In the genomic region with DNA sequence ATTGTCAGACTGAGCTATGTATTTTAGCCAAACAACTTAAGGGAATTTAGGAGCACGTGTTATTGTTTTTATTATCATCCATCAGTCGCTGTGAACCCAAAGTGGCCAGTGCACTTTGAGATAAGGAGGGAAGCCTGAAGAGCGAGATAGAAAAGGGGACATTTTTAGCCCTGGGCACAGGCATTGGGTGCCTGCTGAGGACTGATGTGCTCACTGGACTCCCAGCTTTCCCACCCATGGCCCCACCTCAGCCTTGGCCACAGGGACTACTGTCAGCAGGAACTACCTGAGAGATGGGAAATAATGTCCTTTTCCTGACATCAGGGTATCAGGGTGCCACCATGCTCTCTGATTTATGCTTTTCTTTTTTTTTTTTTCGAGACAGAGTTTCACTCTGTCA, we compare ENCODE assay signal across 19 cellular contexts. TPM values are rescaled to one million over a fixed set of nuclear protein-coding genes. Genes with fewer than 3 reads are reported as not detected.
DNase-seq lines count a peak whose midpoint lies in the region; ATAC-seq, FAIRE-seq and TF ChIP-seq lines count a peak whose summit lies in the region.
"Had no signal": no experiment of that assay in that cellular context is flagged by ENCODE, and none has a peak within 500 bp of the region (broad histone marks: within the 10 kb centered on the region; RNA-seq: fewer than 3 reads in every experiment).

No MANE protein-coding gene starts in this region.

- TF ChIP-seq CTCF in K562 (IDR thresholded peaks at IDR 0.05 in 2 of 3, conservative IDR thresholded peaks at IDR 0.05 in 1 of 3; ENCODE audit: insufficient read depth in 2 of 3, low read depth in 1 of 3, low read length in 3 of 3) (no peak), right atrium auricular region (IDR thresholded peaks at IDR 0.05) (no peak), smooth muscle cell (IDR thresholded peaks at IDR 0.05; ENCODE audit: borderline replicate concordance, insufficient read depth, poor library complexity, severe bottlenecking) (no peak), glutamatergic neuron (IDR thresholded peaks at IDR 0.05; ENCODE audit: partially characterized antibody, unreplicated experiment) (no peak), PC-9 (conservative IDR thresholded peaks at IDR 0.05) (no peak)

- H3K36me3 ChIP-seq in K562 (ENCODE audit: control insufficient read depth, insufficient read depth, low read length) (no peaks in the 10 kb centered on the region), right atrium auricular region (peaks cover 16% of the 10 kb centered on the region), smooth muscle cell (ENCODE audit: low read depth) (no peaks in the 10 kb centered on the region), PC-9 (ENCODE audit: low read depth) (no peaks in the 10 kb centered on the region)

- TF ChIP-seq POLR2A in K562 (conservative IDR thresholded peaks at IDR 0.05), result no peak

- in situ Hi-C loops in K562 (cut with MboI), result no loop called here

- H3K4me2 ChIP-seq in K562 (ENCODE audit: insufficient read depth, low read length) (peak overlapping the region; percentile 10; the same call in 1 of the 2 replicates), smooth muscle cell (peak overlapping the region; percentile 90), PC-9 (no peak overlapping the region)

- H3K4me1 ChIP-seq in K562 (replicated peaks in 1 of 2; ENCODE audit: control insufficient read depth in 2 of 2, insufficient read depth in 2 of 2, low read length in 2 of 2) (peaks cover 15 to 49% of the 10 kb centered on the region in 2 experiments; a peak in 4 of 5 replicates), right atrium auricular region (peaks cover 0 to 83% of the 10 kb centered on the region in 2 donors), smooth muscle cell (ENCODE audit: low read depth) (peaks cover 37% of the 10 kb centered on the region), PC-9 (replicated peaks; ENCODE audit: insufficient read depth) (peaks cover 17% of the 10 kb centered on the region)

- TF ChIP-seq RAD21 in K562 (CRISPR knock-in tag; conservative IDR thresholded peaks at IDR 0.05 in 1 of 2, IDR thresholded peaks at IDR 0.05 in 1 of 2), result no peak

- intact Hi-C loops in K562 (cut with micrococcal nuclease) (no loop called here), PC-9 (cut with micrococcal nuclease; ENCODE audit: unreplicated experiment) (no loop called here)

- peaks cover 12% of the 10 kb centered on the region for H3K27me3 Mint-ChIP-seq in glutamatergic neuron (ENCODE audit: unreplicated experiment)

- H3K9me1 ChIP-seq in K562 (ENCODE audit: control insufficient read depth, insufficient read depth, low read length), result no peaks in the 10 kb centered on the region

- H3K4me3 ChIP-seq in K562, result no peak overlapping the region
- no peak overlapping the region for H3K4me3 ChIP-seq in right atrium auricular region
- peak overlapping the region; percentile 86 for H3K4me3 ChIP-seq in smooth muscle cell
- no peak overlapping the region for H3K4me3 ChIP-seq in PC-9
- H3K4me3 ChIP-seq: psoas muscle, testis had no signal

- no peaks in the 10 kb centered on the region for H3K36me3 Mint-ChIP-seq in glutamatergic neuron (ENCODE audit: unreplicated experiment)

- DNase-seq in HEK293T (ENCODE audit: extremely low spot score), result no peak
- peak in 2 of 4 experiments; percentile 56 to 58 for DNase-seq in K562 (ENCODE audit: extremely low read depth in 1 of 4, low spot score in 3 of 4)
- no peak for DNase-seq in right atrium auricular region (ENCODE audit: low spot score)
- DNase-seq in smooth muscle cell (lab: John Stamatoyannopoulos, UW; ENCODE audit: unreplicated experiment), result no peak
- no peak for DNase-seq in glutamatergic neuron
- DNase-seq in activated naive CD4-positive, alpha-beta T cell treated with Interleukin-2 at 50 U/mL for 16 hours, result no peak
- DNase-seq in PC-9, result no peak
- DNase-seq: activated CD4-positive, alpha-beta T cell treated with anti-CD3 and anti-CD28 coated beads for 1 hour; activated naive CD4-positive, alpha-beta T cell treated with anti-CD3 and anti-CD28 coated beads, Interleukin-2, amount 50 U/mL, for 16 hours; brain microvascular endothelial cell; Caco-2; effector CD4-positive, alpha-beta T cell; foreskin melanocyte; NCI-H446 treated with DMSO at 0.1 percent for 48 hours; SW 1271; testis had no signal

- H3K27ac Mint-ChIP-seq in glutamatergic neuron (ENCODE audit: unreplicated experiment), result no peak overlapping the region

- TF ChIP-seq EP300 in K562 (IDR thresholded peaks at IDR 0.05; ENCODE audit: low read length), result 0 out of 2 replicates have a peak, but pooled peaks have one; percentile 44

- H3K27me3 ChIP-seq in K562 (ENCODE audit: control insufficient read depth in 2 of 2, insufficient read depth in 2 of 2, low read length in 2 of 2) (peaks cover 30 to 73% of the 10 kb centered on the region in 2 experiments; a peak in 4 of 5 replicates), right atrium auricular region (no peaks in the 10 kb centered on the region), smooth muscle cell (ENCODE audit: low read depth) (no peaks in the 10 kb centered on the region), PC-9 (ENCODE audit: insufficient read depth, low read depth) (no peaks in the 10 kb centered on the region)
- H3K27me3 ChIP-seq: brain microvascular endothelial cell, testis had no signal

- H2AFZ ChIP-seq in K562 (ENCODE audit: low read depth, low read length), result no peak overlapping the region
- no peak overlapping the region for H2AFZ ChIP-seq in smooth muscle cell (ENCODE audit: low read depth)
- H2AFZ ChIP-seq in PC-9, result no peak overlapping the region

- no peak overlapping the region for H3K4me3 Mint-ChIP-seq in glutamatergic neuron (ENCODE audit: unreplicated experiment)

- FAIRE-seq in K562 (lab: Jason Lieb, UNC), result peak; percentile 64

- 1% methylated on average over 4 of the region's 4 CpGs for WGBS in K562 (ENCODE audit: insufficient coverage, low coverage, missing lambda C conversion rate)
- WGBS in smooth muscle cell (ENCODE audit: low lambda C conversion rate), result 66% methylated on average over 4 of the region's 4 CpGs

- H3F3A ChIP-seq in smooth muscle cell (ENCODE audit: low read depth), result peaks cover 15% of the 10 kb centered on the region
- peaks cover 11% of the 10 kb centered on the region; the same call in 1 of the 2 replicates for H3F3A ChIP-seq in PC-9 (ENCODE audit: insufficient read depth, low read depth)

- H3K79me2 ChIP-seq in K562 (ENCODE audit: control insufficient read depth, insufficient read depth, low read length), result no peaks in the 10 kb centered on the region
- H3K79me2 ChIP-seq in smooth muscle cell (ENCODE audit: low read depth), result peaks cover 58% of the 10 kb centered on the region
- H3K79me2 ChIP-seq in PC-9 (ENCODE audit: low read depth), result peaks cover 13% of the 10 kb centered on the region

- no TSS peak for BruUV-seq in K562 (replicated peaks; lab: Mats Ljungman, UMichigan)
- no TSS peak for BruUV-seq in PC-9 (replicated peaks; lab: Mats Ljungman, UMichigan)

- ATAC-seq in K562 (peak; percentile 26), GM18873 (IDR thresholded peaks at IDR 0.05; ENCODE audit: low FRiP score, unreplicated experiment) (no peak)
- ATAC-seq: psoas muscle had no signal

- no peaks in the 10 kb centered on the region for H3K9me2 ChIP-seq in PC-9 (ENCODE audit: insufficient read depth)

- H3K9me3 Mint-ChIP-seq in glutamatergic neuron (ENCODE audit: unreplicated experiment), result peaks cover 8% of the 10 kb centered on the region

- H3K9me3 ChIP-seq in K562 (replicated peaks; ENCODE audit: control insufficient read depth, insufficient read depth, low read depth, low read length), result no peaks in the 10 kb centered on the region
- no peaks in the 10 kb centered on the region for H3K9me3 ChIP-seq in right atrium auricular region
- no peaks in the 10 kb centered on the region for H3K9me3 ChIP-seq in smooth muscle cell (replicated peaks; ENCODE audit: low read depth)
- H3K9me3 ChIP-seq in PC-9 (ENCODE audit: insufficient read depth, low read depth), result no peaks in the 10 kb centered on the region
- H3K9me3 ChIP-seq: Caco-2, psoas muscle, testis had no signal

- CTCF ChIA-PET in HEK293T (lab: Yijun Ruan, JAX), result interaction anchor here (0.6 kb wide), 1 partner anchor 215 kb away, joined by 3 read pairs; no protein-coding TSS in a partner anchor
- CTCF ChIA-PET in K562 (lab: Yijun Ruan, JAX; ENCODE audit: low intra/inter-chr PET ratio), result no interaction called here
- CTCF ChIA-PET in PC-9 (lab: Charles Lee), result no interaction called here

- H3K27ac ChIP-seq in K562 (ENCODE audit: extremely low read depth, low read depth, low read length) (no peak overlapping the region), right atrium auricular region (peak overlapping the region; percentile 86 to 91), smooth muscle cell (ENCODE audit: low read depth) (peak overlapping the region; percentile 66), PC-9 (no peak overlapping the region)
- H3K27ac ChIP-seq: psoas muscle had no signal

- H3K4me1 Mint-ChIP-seq in glutamatergic neuron (ENCODE audit: low read depth, unreplicated experiment), result peaks cover 24% of the 10 kb centered on the region

- H4K20me1 ChIP-seq in K562 (replicated peaks; ENCODE audit: control insufficient read depth, insufficient read depth, low read length), result peaks cover 12% of the 10 kb centered on the region
- H4K20me1 ChIP-seq in smooth muscle cell (ENCODE audit: low read depth), result peaks cover 64% of the 10 kb centered on the region
- no peaks in the 10 kb centered on the region for H4K20me1 ChIP-seq in PC-9 (ENCODE audit: insufficient read depth)

- H3K9ac ChIP-seq in K562 (ENCODE audit: insufficient read depth in 1 of 2, low read depth in 2 of 2, low read length in 2 of 2) (peak overlapping the region in 1 of 2 experiments; percentile 2; a peak in 1 of 4 replicates), smooth muscle cell (ENCODE audit: low read depth) (no peak overlapping the region)

- POLR2A ChIA-PET in HEK293T (lab: Yijun Ruan, JAX) (no interaction called here), K562 (lab: Yijun Ruan, JAX) (interaction anchor here (1.6 kb wide), 1 partner anchor 13 kb away, joined by 5 read pairs; no protein-coding TSS in a partner anchor), PC-9 (lab: Charles Lee; ENCODE audit: unreplicated experiment) (interaction anchor here (0.6 to 0.7 kb wide), 2 partner anchors 18 to 165 kb away, joined by 5 to 8 read pairs; no protein-coding TSS in a partner anchor)

RNA-seq across cellular contexts. Expression of a gene that starts 3.1 kb away (rescaled TPM):
- 0.16 TPM in 1 of 2 replicates, not detected in the other for total RNA-seq in K562 (2011; cell fraction: chromatin; rRNA removed; ENCODE audit: low replicate concordance)
- total RNA-seq in K562 (2011; cell fraction: nucleolus; rRNA removed), result 0.50 TPM in 1 of 2 replicates, not detected in the other
- 0.31 TPM in 1 of 2 replicates, not detected in the other for total RNA-seq in K562 (2011; cell fraction: nucleoplasm; rRNA removed)
- total RNA-seq in K562 (2014; rRNA removed), result 0.04 TPM in 1 of 2 replicates, not detected in the other
- total RNA-seq in K562 (2014; rRNA removed; fragmentation: Illumina TruSeq; extraction: Trizol), result not detected in 2 replicates
- not detected in 2 replicates for total RNA-seq in K562 (2015; rRNA removed; fragmentation: Illumina TruSeq; extraction: Trizol)
- total RNA-seq in K562 (2021), result 0.18 and 0.24 TPM in 2 replicates
- 0.14 and 0.43 TPM in 2 replicates for polyA plus RNA-seq in K562 (2011; rRNA removed)
- polyA plus RNA-seq in K562 (2011; cell fraction: cytosol; rRNA removed), result 0.09 and 0.63 TPM in 2 replicates
- polyA plus RNA-seq in K562 (2011; cell fraction: nucleus; rRNA removed), result 0.10 and 0.20 TPM in 2 replicates
- polyA plus RNA-seq in K562 (2012), result 0.04 and 0.48 TPM in 2 replicates
- not detected in 2 replicates for polyA plus RNA-seq in K562 (2014; fragmentation: Illumina TruSeq; extraction: Trizol)
- not detected for polyA plus RNA-seq in K562 (2014; fragmentation: Nextera tagmentation; extraction: Ambion mirVana)
- polyA plus RNA-seq in K562 (2014; rRNA removed), result not detected in 2 replicates
- polyA minus RNA-seq in K562 (2011; rRNA and poly(A)+ RNA removed), result 0.11 and 0.27 TPM in 2 replicates
- polyA minus RNA-seq in K562 (2011; cell fraction: cytosol; rRNA and poly(A)+ RNA removed), result not detected in 2 replicates
- polyA minus RNA-seq in K562 (2011; cell fraction: nucleus; rRNA and poly(A)+ RNA removed), result 0.56 TPM in 1 of 2 replicates, not detected in the other
- total RNA-seq in right atrium auricular region, result 100 to 1,000 TPM in 1 of 2 donors, 10 to 100 TPM in 1; 66.6 to 124 TPM
- 31.1 and 36.7 TPM in 2 replicates for total RNA-seq in smooth muscle cell
- polyA plus RNA-seq in smooth muscle cell, result 50.8 and 72.9 TPM in 2 replicates
- total RNA-seq in glutamatergic neuron (ENCODE audit: unreplicated experiment), result 29.9 TPM
- total RNA-seq in PC-9 (2021), result 57.2 and 114 TPM in 2 replicates

RNA-seq across cellular contexts. Expression of a gene that starts 19.4 kb away (rescaled TPM):
- not detected in 2 replicates for total RNA-seq in K562 (2011; cell fraction: chromatin; rRNA removed; ENCODE audit: low replicate concordance)
- total RNA-seq in K562 (2011; cell fraction: nucleolus; rRNA removed), result not detected in 2 replicates
- total RNA-seq in K562 (2011; cell fraction: nucleoplasm; rRNA removed), result not detected in 2 replicates
- total RNA-seq in K562 (2014; rRNA removed), result not detected in 2 replicates
- total RNA-seq in K562 (2014; rRNA removed; fragmentation: Illumina TruSeq; extraction: Trizol), result not detected in 2 replicates
- total RNA-seq in K562 (2015; rRNA removed; fragmentation: Illumina TruSeq; extraction: Trizol), result not detected in 2 replicates
- total RNA-seq in K562 (2021), result not detected in 2 replicates
- polyA plus RNA-seq in K562 (2011; rRNA removed), result not detected in 2 replicates
- polyA plus RNA-seq in K562 (2011; cell fraction: cytosol; rRNA removed), result not detected in 2 replicates
- not detected in 2 replicates for polyA plus RNA-seq in K562 (2011; cell fraction: nucleus; rRNA removed)
- not detected in 2 replicates for polyA plus RNA-seq in K562 (2012)
- polyA plus RNA-seq in K562 (2014; fragmentation: Illumina TruSeq; extraction: Trizol), result not detected in 2 replicates
- not detected for polyA plus RNA-seq in K562 (2014; fragmentation: Nextera tagmentation; extraction: Ambion mirVana)
- polyA plus RNA-seq in K562 (2014; rRNA removed), result not detected in 2 replicates
- not detected in 2 replicates for polyA minus RNA-seq in K562 (2011; rRNA and poly(A)+ RNA removed)
- polyA minus RNA-seq in K562 (2011; cell fraction: cytosol; rRNA and poly(A)+ RNA removed), result not detected in 2 replicates
- polyA minus RNA-seq in K562 (2011; cell fraction: nucleus; rRNA and poly(A)+ RNA removed), result not detected in 2 replicates
- not detected for total RNA-seq in right atrium auricular region
- not detected in 2 replicates for total RNA-seq in smooth muscle cell
- not detected in 2 replicates for polyA plus RNA-seq in smooth muscle cell
- not detected for total RNA-seq in glutamatergic neuron (ENCODE audit: unreplicated experiment)
- total RNA-seq in PC-9 (2021), result not detected in 2 replicates
- total RNA-seq: G401, psoas muscle, testis had no signal
- polyA plus RNA-seq: psoas muscle had no signal

RNA-seq across cellular contexts. Expression of a gene that starts 25.7 kb away (rescaled TPM):
- 0.86 and 1.9 TPM in 2 replicates for total RNA-seq in K562 (2011; cell fraction: chromatin; rRNA removed; ENCODE audit: low replicate concordance)
- total RNA-seq in K562 (2011; cell fraction: nucleolus; rRNA removed), result 1.1 and 1.8 TPM in 2 replicates
- total RNA-seq in K562 (2011; cell fraction: nucleoplasm; rRNA removed), result 1.1 and 1.6 TPM in 2 replicates
- total RNA-seq in K562 (2014; rRNA removed) (0.41 and 0.78 TPM in 2 replicates), K562 (2014; rRNA removed; fragmentation: Illumina TruSeq; extraction: Trizol) (0.06 and 0.11 TPM in 2 replicates), K562 (2015; rRNA removed; fragmentation: Illumina TruSeq; extraction: Trizol) (0.26 and 0.43 TPM in 2 replicates), K562 (2021) (0.13 and 0.16 TPM in 2 replicates), right atrium auricular region (10 to 100 TPM in 1 of 2 donors, 1 to 10 TPM in 1; 4.2 to 16.1 TPM), smooth muscle cell (0.22 and 0.76 TPM in 2 replicates), glutamatergic neuron (ENCODE audit: unreplicated experiment) (4.1 TPM), PC-9 (2021) (1.4 and 1.7 TPM in 2 replicates)
- polyA plus RNA-seq in K562 (2011; rRNA removed) (0.24 and 0.31 TPM in 2 replicates), K562 (2014; fragmentation: Illumina TruSeq; extraction: Trizol) (0.16 and 0.21 TPM in 2 replicates), K562 (2014; fragmentation: Nextera tagmentation; extraction: Ambion mirVana) (under 1 TPM; 0.01 to 0.03 TPM), K562 (2014; rRNA removed) (0.22 and 0.57 TPM in 2 replicates), smooth muscle cell (1.6 and 2.1 TPM in 2 replicates)
- polyA plus RNA-seq in K562 (2011; cell fraction: cytosol; rRNA removed), result 0.18 and 0.34 TPM in 2 replicates
- 0.94 and 1.9 TPM in 2 replicates for polyA plus RNA-seq in K562 (2011; cell fraction: nucleus; rRNA removed)
- 0.25 and 0.55 TPM in 2 replicates for polyA plus RNA-seq in K562 (2012)
- 0.12 and 0.35 TPM in 2 replicates for polyA minus RNA-seq in K562 (2011; rRNA and poly(A)+ RNA removed)
- polyA minus RNA-seq in K562 (2011; cell fraction: cytosol; rRNA and poly(A)+ RNA removed), result not detected in 2 replicates
- 0.40 and 0.78 TPM in 2 replicates for polyA minus RNA-seq in K562 (2011; cell fraction: nucleus; rRNA and poly(A)+ RNA removed)

RNA-seq across cellular contexts. Expression of a gene that starts 45.7 kb away (rescaled TPM):
- 2.3 and 3.2 TPM in 2 replicates for total RNA-seq in K562 (2011; cell fraction: chromatin; rRNA removed; ENCODE audit: low replicate concordance)
- 2.8 TPM in 2 replicates for total RNA-seq in K562 (2011; cell fraction: nucleolus; rRNA removed)
- 4.1 and 4.2 TPM in 2 replicates for total RNA-seq in K562 (2011; cell fraction: nucleoplasm; rRNA removed)
- total RNA-seq in K562 (2014; rRNA removed) (40.7 and 76.9 TPM in 2 replicates), K562 (2014; rRNA removed; fragmentation: Illumina TruSeq; extraction: Trizol) (41.3 and 45.7 TPM in 2 replicates), K562 (2015; rRNA removed; fragmentation: Illumina TruSeq; extraction: Trizol) (19.4 and 21.8 TPM in 2 replicates), K562 (2021) (5.1 and 5.9 TPM in 2 replicates), right atrium auricular region (1 to 10 TPM; 1.6 to 5.5 TPM), smooth muscle cell (3.9 and 4.4 TPM in 2 replicates), glutamatergic neuron (ENCODE audit: unreplicated experiment) (2.0 TPM), PC-9 (2021) (4.9 and 5.1 TPM in 2 replicates)
- polyA plus RNA-seq in K562 (2011; rRNA removed) (26.3 and 27.6 TPM in 2 replicates), K562 (2014; fragmentation: Illumina TruSeq; extraction: Trizol) (17.6 and 18.9 TPM in 2 replicates), K562 (2014; fragmentation: Nextera tagmentation; extraction: Ambion mirVana) (10 to 100 TPM; 20.4 to 25.8 TPM), K562 (2014; rRNA removed) (13.2 and 27.2 TPM in 2 replicates), smooth muscle cell (1.1 and 1.6 TPM in 2 replicates)
- polyA plus RNA-seq in K562 (2011; cell fraction: cytosol; rRNA removed), result 3.9 and 8.7 TPM in 2 replicates
- polyA plus RNA-seq in K562 (2011; cell fraction: nucleus; rRNA removed), result 2.2 and 6.0 TPM in 2 replicates
- 9.1 and 25.6 TPM in 2 replicates for polyA plus RNA-seq in K562 (2012)
- polyA minus RNA-seq in K562 (2011; rRNA and poly(A)+ RNA removed), result 6.5 and 7.8 TPM in 2 replicates
- 9.1 and 15.2 TPM in 2 replicates for polyA minus RNA-seq in K562 (2011; cell fraction: cytosol; rRNA and poly(A)+ RNA removed)
- polyA minus RNA-seq in K562 (2011; cell fraction: nucleus; rRNA and poly(A)+ RNA removed), result 0.67 and 3.4 TPM in 2 replicates

Comparison
In these comparisons a context has a peak if more than half of its experiments do, and no peak if none do; other contexts are left out.
1. H3K27ac ChIP-seq: peak in right atrium auricular region (2 of 2) and smooth muscle cell (single experiment); none in K562 (single experiment) and PC-9 (single experiment).
2. RNA of a gene that starts 3.1 kb away (total RNA-seq): 66.6 to 124 TPM in right atrium auricular region, 57.2 to 114 TPM in PC-9, 31.1 to 36.7 TPM in smooth muscle cell and 29.9 TPM in glutamatergic neuron (single experiment); 0.04 to 0.50 TPM in K562; every median in the first group is over 10 times any median in the second.